10 cellular contexts compared by ENCODE assay signal in the genomic region with DNA sequence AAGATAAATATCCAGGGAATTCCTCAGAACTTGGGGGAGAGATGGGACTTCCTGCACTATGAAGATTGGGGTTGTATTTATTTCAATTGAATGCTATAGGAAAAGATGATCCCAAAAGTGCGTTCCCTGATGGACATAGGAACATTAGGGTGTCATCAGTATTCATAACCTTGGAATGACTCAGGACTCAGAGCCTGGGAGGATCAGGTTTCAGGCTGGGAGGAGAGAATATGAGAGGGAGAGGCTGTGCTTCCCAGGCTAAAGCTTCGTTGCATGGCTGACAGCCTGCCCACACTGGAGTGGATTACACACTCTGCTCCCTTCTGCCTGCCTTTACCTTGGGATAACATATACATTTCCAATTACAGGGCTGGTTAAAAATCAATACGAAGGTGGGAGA.
DNase-seq lines count a peak whose midpoint lies in the region; ATAC-seq and TF ChIP-seq lines count a peak whose summit lies in the region.
"Had no signal": no experiment of that assay in that cellular context is flagged by ENCODE, and none has a peak within 500 bp of the region (broad histone marks: within the 10 kb centered on the region; RNA-seq: fewer than 3 reads in every experiment).

No MANE protein-coding gene starts in this region.

- peaks cover 0 to 3% (median 0%) of the 10 kb centered on the region in 7 donors for H3K9me3 Mint-ChIP-seq in CD14-positive monocyte

- DNase-seq in AG09319 (ENCODE audit: extremely low read depth, low read depth) (peak; percentile 47), HS-27A (ENCODE audit: low read depth) (peak; percentile 36), astrocyte of the hippocampus (ENCODE audit: low read depth, low spot score) (peak; percentile 82), kidney tubule cell (ENCODE audit: low spot score) (peak; percentile 87), CD14-positive monocyte (ENCODE audit: low spot score) (no peak)
- DNase-seq in effector CD4-positive, alpha-beta T cell, result no peak

- H3K27me3 Mint-ChIP-seq in CD14-positive monocyte (ENCODE audit: low read depth in 3 of 3), result peaks cover 0 to 2% (median 0%) of the 10 kb centered on the region in 3 donors
- H3K27me3 Mint-ChIP-seq: activated naive CD8-positive, alpha-beta T cell had no signal

- H3K36me3 Mint-ChIP-seq in CD14-positive monocyte, result no peaks in the 10 kb centered on the region
- H3K36me3 Mint-ChIP-seq: activated naive CD8-positive, alpha-beta T cell had no signal

- TF ChIP-seq CTCF in AG09319 (IDR thresholded peaks at IDR 0.05; ENCODE audit: low read depth, low read length) (no peak), CD14-positive monocyte (IDR thresholded peaks at IDR 0.05) (no peak)

- ATAC-seq in GM18867 (IDR thresholded peaks at IDR 0.05; ENCODE audit: unreplicated experiment) (no peak), GM18511 (IDR thresholded peaks at IDR 0.05; ENCODE audit: unreplicated experiment) (no peak)

- H3K4me3 Mint-ChIP-seq in CD14-positive monocyte, result no peak overlapping the region
- H3K4me3 Mint-ChIP-seq: activated naive CD8-positive, alpha-beta T cell; memory B cell had no signal

- intact Hi-C loops in CD14-positive monocyte (cut with micrococcal nuclease), result no loop called here

- H3K27ac Mint-ChIP-seq in CD14-positive monocyte, result no peak overlapping the region
- H3K27ac Mint-ChIP-seq: activated naive CD8-positive, alpha-beta T cell; memory B cell had no signal

- no peaks in the 10 kb centered on the region for H3K4me1 Mint-ChIP-seq in CD14-positive monocyte

Comparison
In these comparisons a context has a peak if more than half of its experiments do, and no peak if none do; other contexts are left out.
1. DNase-seq: peak in AG09319 (single experiment), HS-27A (single experiment), astrocyte of the hippocampus (single experiment) and kidney tubule cell (single experiment); none in CD14-positive monocyte (single experiment) and effector CD4-positive, alpha-beta T cell (single experiment).